Comparison of ENCODE assay signal across 9 cellular contexts in genomic region chr9:3794005-3794404, GRCh38.
A peak's percentile ranks its signal among the peaks of the same experiment; 100 is the strongest.
DNase-seq lines count a peak whose midpoint lies in the region; ATAC-seq and TF ChIP-seq lines count a peak whose summit lies in the region.
"Had no signal": no experiment of that assay in that cellular context is flagged by ENCODE, and none has a peak within 500 bp of the region (broad histone marks: within the 10 kb centered on the region; RNA-seq: fewer than 3 reads in every experiment).

No MANE protein-coding gene starts in this region.

- no peaks in the 10 kb centered on the region for H4K20me1 ChIP-seq in Loucy (ENCODE audit: insufficient read depth, low read length, poor library complexity, severe bottlenecking)

- H3K36me3 ChIP-seq in Loucy (ENCODE audit: insufficient read depth, low read length), result no peaks in the 10 kb centered on the region
- H3K36me3 ChIP-seq in ovary, result no peaks in the 10 kb centered on the region

- H3K27me3 ChIP-seq in Loucy (ENCODE audit: insufficient read depth, low read length, poor library complexity, severe bottlenecking) (no peaks in the 10 kb centered on the region), ovary (no peaks in the 10 kb centered on the region)

- peak overlapping the region; percentile 71 for H3K27ac ChIP-seq in VCaP
- H3K27ac ChIP-seq in ovary, result peak overlapping the region in 1 of 2 donors; percentile 59

- TF ChIP-seq CTCF in Loucy (conservative IDR thresholded peaks at IDR 0.05; ENCODE audit: low read length) (no peak), VCaP (conservative IDR thresholded peaks at IDR 0.05) (no peak), ovary (IDR thresholded peaks at IDR 0.05) (no peak)

- H3F3A ChIP-seq in Loucy (ENCODE audit: low read depth), result no peaks in the 10 kb centered on the region

- H3K4me2 ChIP-seq in Loucy (ENCODE audit: low read depth, low read length, poor library complexity, severe bottlenecking), result peak overlapping the region; percentile 25

- TF ChIP-seq POLR2A in ovary (IDR thresholded peaks at IDR 0.05), result no peak

- WGBS in ovary, 3 donors, result 7 to 8% (median 7%) methylated on average over 6 of the region's 6 CpGs

- intact Hi-C loops in ovary (cut with DNase I), result loop anchor here in 1 of 4 donors (10.0 kb wide), 1 partner anchor 61 kb away; no protein-coding TSS in a partner anchor

- H3K9me2 ChIP-seq in Loucy (replicated peaks; ENCODE audit: low read depth, low read length), result no peaks in the 10 kb centered on the region

- no peak overlapping the region for H3K4me3 ChIP-seq in Loucy (ENCODE audit: low read length, poor library complexity, severe bottlenecking)
- H3K4me3 ChIP-seq in ovary, result no peak overlapping the region

- no peaks in the 10 kb centered on the region for H3K79me2 ChIP-seq in Loucy (ENCODE audit: insufficient read depth, low read length)

- no peak for ATAC-seq in GM21528 (IDR thresholded peaks at IDR 0.05; ENCODE audit: low FRiP score, unreplicated experiment)
- ATAC-seq in HG02759 (IDR thresholded peaks at IDR 0.05; ENCODE audit: unreplicated experiment), result no peak

- peak; percentile 32 for DNase-seq in AG08395 (ENCODE audit: low spot score)
- DNase-seq in islet precursor cell, result peak; percentile 85
- DNase-seq in NK-92 treated with Interleukin-12 subunit alpha and Interleukin-12 subunit beta, amount 100 ng/mL, for 24 hours (lab: John Stamatoyannopoulos, UW), result no peak
- DNase-seq in ovary, result no peak
- DNase-seq: T-helper 1 cell had no signal

- H3K9me3 ChIP-seq in Loucy (ENCODE audit: insufficient read depth, low read depth, low read length) (no peaks in the 10 kb centered on the region), ovary (no peaks in the 10 kb centered on the region)

- H3K4me1 ChIP-seq in Loucy (ENCODE audit: insufficient read depth, low read length, poor library complexity, severe bottlenecking), result peaks cover 13% of the 10 kb centered on the region
- H3K4me1 ChIP-seq in ovary (ENCODE audit: insufficient read depth), result peaks cover 1% of the 10 kb centered on the region

- no peak for TF ChIP-seq EP300 in ovary (IDR thresholded peaks at IDR 0.05)

- H3K9ac ChIP-seq in Loucy (ENCODE audit: low read depth, low read length, poor library complexity, severe bottlenecking), result no peak overlapping the region

- H2AFZ ChIP-seq in Loucy (ENCODE audit: low read length), result peak overlapping the region; percentile 72

Comparison
In these comparisons a context has a peak if more than half of its experiments do, and no peak if none do; other contexts are left out.
1. DNase-seq: peak in AG08395 (single experiment) and islet precursor cell (single experiment); none in NK-92 treated with Interleukin-12 subunit alpha and Interleukin-12 subunit beta, amount 100 ng/mL, for 24 hours (single experiment) and ovary (0 of 5).